In the genomic region with DNA sequence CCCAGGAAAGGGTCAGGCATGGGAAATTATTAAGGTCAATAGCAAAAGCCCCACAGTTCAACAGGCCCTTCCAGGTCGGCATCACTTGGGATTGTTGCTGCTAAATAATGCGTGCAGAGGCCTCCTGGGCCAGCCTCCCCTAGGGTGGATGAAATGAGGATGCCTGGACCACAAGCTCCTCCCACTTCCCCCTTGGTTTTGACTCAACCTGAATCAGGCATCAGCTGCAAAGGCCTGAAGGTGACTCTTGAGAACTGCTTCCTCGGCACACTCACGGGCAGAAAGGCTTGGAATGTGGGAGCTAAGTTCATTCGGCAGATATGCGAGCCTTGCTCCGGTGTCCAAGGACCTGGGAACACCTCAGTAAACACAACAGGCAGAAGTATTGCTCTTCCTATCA, we compare ENCODE assay signal across 8 cellular contexts.
DNase-seq lines count a peak whose midpoint lies in the region; ATAC-seq and TF ChIP-seq lines count a peak whose summit lies in the region.

No MANE protein-coding gene starts in this region.

- no peak overlapping the region for H3K9ac ChIP-seq in fibroblast of lung (ENCODE audit: insufficient read depth, low read length)

- peaks cover 89% of the 10 kb centered on the region for H3K4me1 Mint-ChIP-seq in CD4-positive, alpha-beta T cell (ENCODE audit: low read depth)
- H3K4me1 Mint-ChIP-seq in stimulated activated effector memory CD8-positive, alpha-beta T cell treated with anti-CD3 and anti-CD28 coated beads, Interleukin-12 subunit alpha, Interleukin-12 subunit beta, amount 100 ng/mL, for 72 hours, result peaks cover 86% of the 10 kb centered on the region
- peaks cover 38% of the 10 kb centered on the region for H3K4me1 Mint-ChIP-seq in type B pancreatic cell (ENCODE audit: unreplicated experiment)

- ATAC-seq in CD4-positive, alpha-beta T cell (ENCODE audit: poor library complexity), result peak; percentile 47
- ATAC-seq in GM21381 (IDR thresholded peaks at IDR 0.05; ENCODE audit: unreplicated experiment), result peak; percentile 43
- ATAC-seq in stimulated activated effector memory CD8-positive, alpha-beta T cell treated with anti-CD3 and anti-CD28 coated beads, Interleukin-12 subunit alpha, Interleukin-12 subunit beta, amount 100 ng/mL, for 72 hours, result peak; percentile 63

- H3K36me3 ChIP-seq in fibroblast of lung (ENCODE audit: control insufficient read depth, insufficient read depth, low read length), result no peaks in the 10 kb centered on the region

- H3K27ac Mint-ChIP-seq in CD4-positive, alpha-beta T cell, result peak overlapping the region; percentile 98
- H3K27ac Mint-ChIP-seq in stimulated activated effector memory CD8-positive, alpha-beta T cell treated with anti-CD3 and anti-CD28 coated beads, Interleukin-12 subunit alpha, Interleukin-12 subunit beta, amount 100 ng/mL, for 72 hours, result peak overlapping the region; percentile 95
- no peak overlapping the region for H3K27ac Mint-ChIP-seq in type B pancreatic cell

- no peaks in the 10 kb centered on the region for H3K9me3 ChIP-seq in CD4-positive, alpha-beta T cell (ENCODE audit: control insufficient read depth, low read length)
- no peaks in the 10 kb centered on the region for H3K9me3 ChIP-seq in fibroblast of lung (ENCODE audit: control insufficient read depth, insufficient read depth, low read depth, low read length)

- no peaks in the 10 kb centered on the region for H3K27me3 ChIP-seq in CD4-positive, alpha-beta T cell (ENCODE audit: control insufficient read depth, insufficient read depth, low read length)
- no peaks in the 10 kb centered on the region for H3K27me3 ChIP-seq in fibroblast of lung (ENCODE audit: control insufficient read depth, insufficient read depth, low read length)

- no peak overlapping the region for H3K4me2 ChIP-seq in fibroblast of lung (ENCODE audit: extremely low read depth, insufficient read depth, low read length)

- no peaks in the 10 kb centered on the region for H3K27me3 Mint-ChIP-seq in CD4-positive, alpha-beta T cell
- H3K27me3 Mint-ChIP-seq in type B pancreatic cell, result no peaks in the 10 kb centered on the region

- CTCF ChIA-PET in CD4-positive, alpha-beta T cell (lab: Charles Lee), result interaction anchor here (1.1 to 2.5 kb wide), 7 partner anchors 9 to 148 kb away, joined by 4 to 16 read pairs (median 6); no protein-coding TSS in a partner anchor

- peak; percentile 57 to 74 (median 68) for DNase-seq in CD4-positive, alpha-beta T cell
- peak; percentile 77 for DNase-seq in KBM-7
- peak; percentile 82 to 88 for DNase-seq in activated CD4-positive, alpha-beta T cell treated with anti-CD3 and anti-CD28 coated beads, Interleukin-2, amount 50 U/mL, for 48 hours
- peak; percentile 34 to 80 for DNase-seq in fibroblast of lung (ENCODE audit: low read depth in 2 of 2)
- DNase-seq in stimulated activated effector memory CD8-positive, alpha-beta T cell treated with anti-CD3 and anti-CD28 coated beads, Interleukin-12 subunit alpha, Interleukin-12 subunit beta, amount 100 ng/mL, for 72 hours (ENCODE audit: low spot score in 2 of 2), result peak; percentile 56 to 93
- DNase-seq in type B pancreatic cell (ENCODE audit: extremely low spot score, unreplicated experiment), result no peak
- DNase-seq in SW 1271 (lab: John Stamatoyannopoulos, UW), result no peak

- peaks cover 2% of the 10 kb centered on the region for H3K9me3 Mint-ChIP-seq in CD4-positive, alpha-beta T cell
- H3K9me3 Mint-ChIP-seq in stimulated activated effector memory CD8-positive, alpha-beta T cell treated with anti-CD3 and anti-CD28 coated beads, Interleukin-12 subunit alpha, Interleukin-12 subunit beta, amount 100 ng/mL, for 72 hours, result no peaks in the 10 kb centered on the region
- peaks cover 4% of the 10 kb centered on the region for H3K9me3 Mint-ChIP-seq in type B pancreatic cell

- H2AFZ ChIP-seq in fibroblast of lung (ENCODE audit: low read length), result no peak overlapping the region

- POLR2A ChIA-PET in CD4-positive, alpha-beta T cell (lab: Charles Lee), result interaction anchor here (0.6 to 3.5 kb wide), 18 partner anchors 9 to 148 kb away, joined by 3 to 41 read pairs (median 4); partner anchors contain the start of gene MBP

- peak overlapping the region; percentile 93 for H3K27ac ChIP-seq in CD4-positive, alpha-beta T cell (ENCODE audit: low read depth, low read length)
- no peak overlapping the region for H3K27ac ChIP-seq in fibroblast of lung (ENCODE audit: insufficient read depth, low read length)

- H3K4me3 Mint-ChIP-seq in CD4-positive, alpha-beta T cell, result peak overlapping the region; percentile 55
- H3K4me3 Mint-ChIP-seq in stimulated activated effector memory CD8-positive, alpha-beta T cell treated with anti-CD3 and anti-CD28 coated beads, Interleukin-12 subunit alpha, Interleukin-12 subunit beta, amount 100 ng/mL, for 72 hours, result peak overlapping the region; percentile 69
- no peak overlapping the region for H3K4me3 Mint-ChIP-seq in type B pancreatic cell

- H4K20me1 ChIP-seq in fibroblast of lung (ENCODE audit: control insufficient read depth, extremely low read depth, insufficient read depth, low read length), result no peaks in the 10 kb centered on the region

- TF ChIP-seq CTCF in CD4-positive, alpha-beta T cell (IDR thresholded peaks at IDR 0.05), result no peak
- TF ChIP-seq CTCF in fibroblast of lung (conservative IDR thresholded peaks at IDR 0.05 in 1 of 2, IDR thresholded peaks at IDR 0.05 in 1 of 2; ENCODE audit: low read depth in 1 of 2, low read length in 2 of 2) (no peak), type B pancreatic cell (conservative IDR thresholded peaks at IDR 0.05) (no peak)

- peaks cover 63% of the 10 kb centered on the region for H3K36me3 Mint-ChIP-seq in CD4-positive, alpha-beta T cell (ENCODE audit: low read depth)
- peaks cover 93% of the 10 kb centered on the region for H3K36me3 Mint-ChIP-seq in stimulated activated effector memory CD8-positive, alpha-beta T cell treated with anti-CD3 and anti-CD28 coated beads, Interleukin-12 subunit alpha, Interleukin-12 subunit beta, amount 100 ng/mL, for 72 hours
- H3K36me3 Mint-ChIP-seq in type B pancreatic cell, result peaks cover 19% of the 10 kb centered on the region

- no peaks in the 10 kb centered on the region for H3K79me2 ChIP-seq in fibroblast of lung (ENCODE audit: control insufficient read depth, insufficient read depth, low read length)

- in situ Hi-C loops in KBM-7 (cut with MboI; ENCODE audit: low pct_unique_long_range_greater_than_20kb, low sequenced_read_pairs), result no loop called here

- H3K4me1 ChIP-seq in fibroblast of lung (ENCODE audit: control insufficient read depth, extremely low read depth, insufficient read depth, low read length), result peaks cover 20% of the 10 kb centered on the region

- H3K4me3 ChIP-seq in fibroblast of lung (replicated peaks in 1 of 4; ENCODE audit: control extremely low read depth in 1 of 4, insufficient read depth in 1 of 4, low read depth in 3 of 4, low read length in 4 of 4), result no peak overlapping the region

- intact Hi-C loops in CD4-positive, alpha-beta T cell (cut with DNase I, micrococcal nuclease), result loop anchor here (1.0 to 2.0 kb wide), 6 partner anchors 8 to 146 kb away; no protein-coding TSS in a partner anchor

Comparison
In these comparisons a context has a peak if more than half of its experiments do, and no peak if none do; other contexts are left out.
1. DNase-seq: peak in CD4-positive, alpha-beta T cell (10 of 10), KBM-7 (single experiment), activated CD4-positive, alpha-beta T cell treated with anti-CD3 and anti-CD28 coated beads, Interleukin-2, amount 50 U/mL, for 48 hours (2 of 2), fibroblast of lung (2 of 2) and stimulated activated effector memory CD8-positive, alpha-beta T cell treated with anti-CD3 and anti-CD28 coated beads, Interleukin-12 subunit alpha, Interleukin-12 subunit beta, amount 100 ng/mL, for 72 hours (2 of 2); none in type B pancreatic cell (single experiment) and SW 1271 (0 of 2).
2. Peak in every context shown above with its lines, with median percentiles within 50 percentile points of each other: ATAC-seq.